ENCODE assay signal across 1 cellular context in the genomic region with DNA sequence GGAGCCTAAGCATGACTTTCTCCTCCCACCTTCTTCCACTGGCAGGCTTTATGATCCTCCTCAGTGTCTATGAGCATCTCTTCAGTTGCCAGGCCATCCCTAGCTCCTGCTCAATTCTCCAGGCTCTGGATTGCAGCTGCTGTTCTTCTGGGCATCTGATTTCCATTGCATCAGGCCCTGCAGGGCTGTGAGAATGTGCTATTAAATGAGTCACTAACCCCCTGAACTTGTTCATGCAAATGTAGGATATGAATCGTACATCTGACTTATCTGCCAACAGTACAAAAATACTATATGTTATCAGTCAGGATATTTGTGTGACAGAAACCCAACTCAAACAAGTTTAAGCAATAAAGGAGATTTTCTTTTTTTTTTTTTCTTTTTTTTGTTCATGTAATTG.
TF ChIP-seq lines count a peak whose summit lies in the region.

No MANE protein-coding gene starts in this region.

TF ChIP-seq in GM23338, 12 proteins besides CTCF, POLR2A, EP300 and RAD21 (continued from another document):
- TF ChIP-seq, protein P1, sequence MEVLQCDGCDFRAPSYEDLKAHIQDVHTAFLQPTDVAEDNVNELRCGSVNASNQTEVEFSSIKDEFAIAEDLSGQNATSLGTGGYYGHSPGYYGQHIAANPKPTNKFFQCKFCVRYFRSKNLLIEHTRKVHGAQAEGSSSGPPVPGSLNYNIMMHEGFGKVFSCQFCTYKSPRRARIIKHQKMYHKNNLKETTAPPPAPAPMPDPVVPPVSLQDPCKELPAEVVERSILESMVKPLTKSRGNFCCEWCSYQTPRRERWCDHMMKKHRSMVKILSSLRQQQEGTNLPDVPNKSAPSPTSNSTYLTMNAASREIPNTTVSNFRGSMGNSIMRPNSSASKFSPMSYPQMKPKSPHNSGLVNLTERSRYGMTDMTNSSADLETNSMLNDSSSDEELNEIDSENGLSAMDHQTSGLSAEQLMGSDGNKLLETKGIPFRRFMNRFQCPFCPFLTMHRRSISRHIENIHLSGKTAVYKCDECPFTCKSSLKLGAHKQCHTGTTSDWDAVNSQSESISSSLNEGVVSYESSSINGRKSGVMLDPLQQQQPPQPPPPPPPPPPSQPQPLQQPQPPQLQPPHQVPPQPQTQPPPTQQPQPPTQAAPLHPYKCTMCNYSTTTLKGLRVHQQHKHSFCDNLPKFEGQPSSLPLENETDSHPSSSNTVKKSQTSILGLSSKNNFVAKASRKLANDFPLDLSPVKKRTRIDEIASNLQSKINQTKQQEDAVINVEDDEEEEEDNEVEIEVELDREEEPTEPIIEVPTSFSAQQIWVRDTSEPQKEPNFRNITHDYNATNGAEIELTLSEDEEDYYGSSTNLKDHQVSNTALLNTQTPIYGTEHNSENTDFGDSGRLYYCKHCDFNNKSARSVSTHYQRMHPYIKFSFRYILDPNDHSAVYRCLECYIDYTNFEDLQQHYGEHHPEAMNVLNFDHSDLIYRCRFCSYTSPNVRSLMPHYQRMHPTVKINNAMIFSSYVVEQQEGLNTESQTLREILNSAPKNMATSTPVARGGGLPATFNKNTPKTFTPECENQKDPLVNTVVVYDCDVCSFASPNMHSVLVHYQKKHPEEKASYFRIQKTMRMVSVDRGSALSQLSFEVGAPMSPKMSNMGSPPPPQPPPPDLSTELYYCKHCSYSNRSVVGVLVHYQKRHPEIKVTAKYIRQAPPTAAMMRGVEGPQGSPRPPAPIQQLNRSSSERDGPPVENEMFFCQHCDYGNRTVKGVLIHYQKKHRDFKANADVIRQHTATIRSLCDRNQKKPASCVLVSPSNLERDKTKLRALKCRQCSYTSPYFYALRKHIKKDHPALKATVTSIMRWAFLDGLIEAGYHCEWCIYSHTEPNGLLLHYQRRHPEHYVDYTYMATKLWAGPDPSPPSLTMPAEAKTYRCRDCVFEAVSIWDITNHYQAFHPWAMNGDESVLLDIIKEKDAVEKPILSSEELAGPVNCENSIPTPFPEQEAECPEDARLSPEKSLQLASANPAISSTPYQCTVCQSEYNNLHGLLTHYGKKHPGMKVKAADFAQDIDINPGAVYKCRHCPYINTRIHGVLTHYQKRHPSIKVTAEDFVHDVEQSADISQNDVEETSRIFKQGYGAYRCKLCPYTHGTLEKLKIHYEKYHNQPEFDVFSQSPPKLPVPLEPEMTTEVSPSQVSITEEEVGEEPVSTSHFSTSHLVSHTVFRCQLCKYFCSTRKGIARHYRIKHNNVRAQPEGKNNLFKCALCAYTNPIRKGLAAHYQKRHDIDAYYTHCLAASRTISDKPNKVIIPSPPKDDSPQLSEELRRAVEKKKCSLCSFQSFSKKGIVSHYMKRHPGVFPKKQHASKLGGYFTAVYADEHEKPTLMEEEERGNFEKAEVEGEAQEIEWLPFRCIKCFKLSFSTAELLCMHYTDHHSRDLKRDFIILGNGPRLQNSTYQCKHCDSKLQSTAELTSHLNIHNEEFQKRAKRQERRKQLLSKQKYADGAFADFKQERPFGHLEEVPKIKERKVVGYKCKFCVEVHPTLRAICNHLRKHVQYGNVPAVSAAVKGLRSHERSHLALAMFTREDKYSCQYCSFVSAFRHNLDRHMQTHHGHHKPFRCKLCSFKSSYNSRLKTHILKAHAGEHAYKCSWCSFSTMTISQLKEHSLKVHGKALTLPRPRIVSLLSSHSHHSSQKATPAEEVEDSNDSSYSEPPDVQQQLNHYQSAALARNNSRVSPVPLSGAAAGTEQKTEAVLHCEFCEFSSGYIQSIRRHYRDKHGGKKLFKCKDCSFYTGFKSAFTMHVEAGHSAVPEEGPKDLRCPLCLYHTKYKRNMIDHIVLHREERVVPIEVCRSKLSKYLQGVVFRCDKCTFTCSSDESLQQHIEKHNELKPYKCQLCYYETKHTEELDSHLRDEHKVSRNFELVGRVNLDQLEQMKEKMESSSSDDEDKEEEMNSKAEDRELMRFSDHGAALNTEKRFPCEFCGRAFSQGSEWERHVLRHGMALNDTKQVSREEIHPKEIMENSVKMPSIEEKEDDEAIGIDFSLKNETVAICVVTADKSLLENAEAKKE (CRISPR knock-in tag; IDR thresholded peaks at IDR 0.05): no peak
- TF ChIP-seq EZH2phosphoT487 (IDR thresholded peaks at IDR 0.05; ENCODE audit: unreplicated experiment) (no peak), ZNF114 (CRISPR knock-in tag; IDR thresholded peaks at IDR 0.05) (no peak), NANOG (IDR thresholded peaks at IDR 0.05; ENCODE audit: borderline replicate concordance) (no peak), CREB1 (CRISPR knock-in tag; IDR thresholded peaks at IDR 0.05; ENCODE audit: low read depth) (no peak)
